In the genomic region with DNA sequence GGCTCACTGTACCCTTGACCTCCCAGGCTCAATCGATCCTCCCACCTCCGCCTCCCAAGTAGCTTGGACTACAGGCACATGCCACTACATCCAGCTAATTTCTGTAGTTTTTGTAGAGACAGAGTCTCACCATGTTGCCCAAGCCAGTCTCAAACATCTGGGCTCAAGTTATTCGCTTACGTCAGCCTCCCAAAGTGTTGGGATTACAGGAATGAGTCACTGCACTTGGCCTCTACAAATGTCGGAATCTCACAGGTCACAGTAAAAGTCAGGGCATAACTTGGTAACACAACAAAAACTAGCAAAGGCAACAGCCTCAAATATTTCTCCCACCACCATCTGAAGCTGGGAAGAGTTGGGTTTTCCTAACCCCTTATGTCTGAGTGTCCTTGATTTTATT, we compare ENCODE assay signal across 13 cellular contexts. TPM values are rescaled to one million over a fixed set of nuclear protein-coding genes. Genes with fewer than 3 reads are reported as not detected.
DNase-seq lines count a peak whose midpoint lies in the region; TF ChIP-seq lines count a peak whose summit lies in the region.
"Had no signal": no experiment of that assay in that cellular context is flagged by ENCODE, and none has a peak within 500 bp of the region (broad histone marks: within the 10 kb centered on the region; RNA-seq: fewer than 3 reads in every experiment).

No MANE protein-coding gene starts in this region.

- 82 to 83% methylated on average over 5 of the region's 5 CpGs for WGBS in testis, 2 donors

- H3K27ac Mint-ChIP-seq in osteocyte (ENCODE audit: unreplicated experiment) (peak overlapping the region; percentile 97), nephron progenitor cell (no peak overlapping the region)

- no peak overlapping the region for H3K4me3 ChIP-seq in testis
- H3K4me3 ChIP-seq in dorsolateral prefrontal cortex, result no peak overlapping the region
- H3K4me3 ChIP-seq: tibial nerve had no signal

- H3K27me3 ChIP-seq in testis (no peaks in the 10 kb centered on the region), dorsolateral prefrontal cortex (no peaks in the 10 kb centered on the region)
- H3K27me3 ChIP-seq: tibial nerve had no signal

- H3K4me1 Mint-ChIP-seq in osteocyte (ENCODE audit: unreplicated experiment) (peaks cover 30% of the 10 kb centered on the region), nephron progenitor cell (peaks cover 11% of the 10 kb centered on the region)
- H3K4me1 Mint-ChIP-seq: naive thymus-derived CD4-positive, alpha-beta T cell had no signal

- H3K9me3 Mint-ChIP-seq in osteocyte (ENCODE audit: unreplicated experiment) (peaks cover 4% of the 10 kb centered on the region), nephron progenitor cell (no peaks in the 10 kb centered on the region)

- no peaks in the 10 kb centered on the region for H3K4me1 ChIP-seq in testis

- DNase-seq in DMS53 treated with DMSO at 0.1 percent for 48 hours (lab: John Stamatoyannopoulos, UW; ENCODE audit: unreplicated experiment) (peak; percentile 40), NCI-H446 treated with DMSO at 0.1 percent for 48 hours (lab: John Stamatoyannopoulos, UW) (peak; percentile 29), epidermal melanocyte (ENCODE audit: insufficient read length, low spot score) (peak; percentile 18), osteocyte (ENCODE audit: extremely low spot score, unreplicated experiment) (no peak), testis (no peak), dorsolateral prefrontal cortex (no peak), DMS79 (lab: John Stamatoyannopoulos, UW) (no peak), nephron progenitor cell (no peak)
- DNase-seq: activated T-cell treated with anti-CD3 and anti-CD28 coated beads for 4 hours; naive thymus-derived CD4-positive, alpha-beta T cell; NCI-H1048; stimulated activated CD4-positive, alpha-beta T cell treated with anti-CD3 and anti-CD28 coated beads, Interleukin-4, amount 100 ng/mL, for 4 hours had no signal

- TF ChIP-seq CTCF in osteocyte (IDR thresholded peaks at IDR 0.05), result no peak
- TF ChIP-seq CTCF in testis (IDR thresholded peaks at IDR 0.05), result no peak
- no peak for TF ChIP-seq CTCF in dorsolateral prefrontal cortex (IDR thresholded peaks at IDR 0.05 in 54 of 56, conservative IDR thresholded peaks at IDR 0.05 in 2 of 56; ENCODE audit: low read depth in 1 of 56, partially characterized antibody in 56 of 56)
- no peak for TF ChIP-seq CTCF in nephron progenitor cell (IDR thresholded peaks at IDR 0.05)

- H3K9me3 ChIP-seq in testis, result no peaks in the 10 kb centered on the region
- H3K9me3 ChIP-seq: tibial nerve had no signal

- no peaks in the 10 kb centered on the region for H3K36me3 ChIP-seq in testis (ENCODE audit: low read depth, missing control alignments)
- H3K36me3 ChIP-seq: tibial nerve had no signal

- H3K4me3 Mint-ChIP-seq in osteocyte (ENCODE audit: unreplicated experiment) (no peak overlapping the region), nephron progenitor cell (no peak overlapping the region)
- H3K4me3 Mint-ChIP-seq: naive thymus-derived CD4-positive, alpha-beta T cell had no signal

- H3K27ac ChIP-seq in testis, result no peak overlapping the region
- H3K27ac ChIP-seq in dorsolateral prefrontal cortex, result no peak overlapping the region
- H3K27ac ChIP-seq: tibial nerve had no signal

- intact Hi-C loops in testis (cut with DNase I; ENCODE audit: low total_unique reads) (no loop called here), dorsolateral prefrontal cortex (cut with DNase I) (no loop called here)

- no peaks in the 10 kb centered on the region for H3K27me3 Mint-ChIP-seq in osteocyte (ENCODE audit: unreplicated experiment)
- peaks cover 3% of the 10 kb centered on the region for H3K27me3 Mint-ChIP-seq in nephron progenitor cell (ENCODE audit: low read depth, poor library complexity)

- H3K36me3 Mint-ChIP-seq in osteocyte (ENCODE audit: unreplicated experiment), result no peaks in the 10 kb centered on the region
- H3K36me3 Mint-ChIP-seq in nephron progenitor cell (ENCODE audit: low read depth), result no peaks in the 10 kb centered on the region
- H3K36me3 Mint-ChIP-seq: naive thymus-derived CD4-positive, alpha-beta T cell had no signal

- TF ChIP-seq POLR2A in testis (IDR thresholded peaks at IDR 0.05), result no peak

RNA-seq across cellular contexts. Expression of a gene that starts 25.3 kb away (rescaled TPM):
- 132 and 134 TPM in 2 replicates for total RNA-seq in osteocyte
- under 1 TPM; 0.31 to 0.43 TPM for total RNA-seq in testis
- 1.2 TPM for polyA plus RNA-seq in testis (ENCODE audit: insufficient read depth, low read depth, low replicate concordance)
- 100 to 1,000 TPM in 19 of 120 experiments, 10 to 100 TPM in 101; 13.3 to 137 (median 66.8) TPM for total RNA-seq in dorsolateral prefrontal cortex
- polyA plus RNA-seq: naive thymus-derived CD4-positive, alpha-beta T cell had no signal

Comparison
In these comparisons a context has a peak if more than half of its experiments do, and no peak if none do; other contexts are left out.
1. DNase-seq: peak in DMS53 treated with DMSO at 0.1 percent for 48 hours (single experiment), NCI-H446 treated with DMSO at 0.1 percent for 48 hours (single experiment) and epidermal melanocyte (single experiment); none in osteocyte (single experiment), testis (single experiment), dorsolateral prefrontal cortex (0 of 10), DMS79 (single experiment) and nephron progenitor cell (single experiment).
2. RNA of a gene that starts 25.3 kb away (total RNA-seq): 132 to 134 TPM in osteocyte and 13.3 to 137 TPM in dorsolateral prefrontal cortex; 0.31 to 0.43 TPM in testis; every median in the first group is over 4 times any median in the second.